10 cellular contexts compared by ENCODE assay signal in genomic region chr11:46649180-46649738, GRCh38. TPM values are rescaled to one million over a fixed set of nuclear protein-coding genes. Genes with fewer than 3 reads are reported as not detected.
DNase-seq lines count a peak whose midpoint lies in the region; ATAC-seq and TF ChIP-seq lines count a peak whose summit lies in the region.
"Had no signal": no experiment of that assay in that cellular context is flagged by ENCODE, and none has a peak within 500 bp of the region (broad histone marks: within the 10 kb centered on the region; RNA-seq: fewer than 3 reads in every experiment).

No MANE protein-coding gene starts in this region.

- TF ChIP-seq RAD21 in SK-N-SH (IDR thresholded peaks at IDR 0.05; ENCODE audit: low read length) = no peak

- WGBS in SK-N-SH (ENCODE audit: low lambda C conversion rate) = 17% methylated on average over 2 of the region's 2 CpGs

- H3K4me1 ChIP-seq in SK-N-SH (ENCODE audit: control insufficient read depth in 1 of 2, insufficient read depth in 2 of 2, low read depth in 1 of 2, low read length in 1 of 2) (peaks cover 3 to 25% of the 10 kb centered on the region in 2 experiments; a peak in 3 of 4 replicates), foreskin keratinocyte (peaks cover 16% of the 10 kb centered on the region)

- peak overlapping the region; percentile 36 for H3K4me3 Mint-ChIP-seq in osteocyte (ENCODE audit: unreplicated experiment)

- POLR2A ChIA-PET in BJ (lab: Charles Lee) (no interaction called here), SK-N-SH (lab: Yijun Ruan, JAX) (interaction anchor here (1.3 kb wide), 1 partner anchor 29 kb away, joined by 4 read pairs; no protein-coding TSS in a partner anchor)

- H3K4me2 ChIP-seq in SK-N-SH = peak overlapping the region; percentile 65

- H3K36me3 Mint-ChIP-seq in osteocyte (ENCODE audit: unreplicated experiment) = peaks cover 22% of the 10 kb centered on the region

- TF ChIP-seq EP300 in SK-N-SH (IDR thresholded peaks at IDR 0.05; ENCODE audit: borderline replicate concordance in 1 of 2, low read depth in 1 of 2, low read length in 1 of 2) = peak; percentile 44 to 68; a peak in 3 of 4 replicates

- H3K4me1 Mint-ChIP-seq in osteocyte (ENCODE audit: unreplicated experiment) = peaks cover 23% of the 10 kb centered on the region

- peak overlapping the region; percentile 68 for H3K9ac ChIP-seq in SK-N-SH

- H3F3A ChIP-seq in SK-N-SH (replicated peaks; ENCODE audit: insufficient read depth) = peaks cover 30% of the 10 kb centered on the region

- no peaks in the 10 kb centered on the region for H3K9me2 ChIP-seq in SK-N-SH

- ATAC-seq in foreskin keratinocyte (peak; percentile 62), HG03039 (IDR thresholded peaks at IDR 0.05; ENCODE audit: unreplicated experiment) (no peak), HG03354 (IDR thresholded peaks at IDR 0.05; ENCODE audit: poor library complexity, severe bottlenecking, unreplicated experiment) (no peak)

- H3K27ac ChIP-seq in SK-N-SH (ENCODE audit: low read depth in 2 of 2, low read length in 1 of 2) = peak overlapping the region; percentile 87 to 97
- peak overlapping the region; percentile 29 for H3K27ac ChIP-seq in foreskin keratinocyte

- no peaks in the 10 kb centered on the region; the same call in 1 of the 2 replicates for H3K36me3 ChIP-seq in BJ (ENCODE audit: control insufficient read depth, insufficient read depth, low read length)
- peaks cover 26 to 44% of the 10 kb centered on the region in 2 experiments for H3K36me3 ChIP-seq in SK-N-SH (replicated peaks in 1 of 2; ENCODE audit: control insufficient read depth in 1 of 2, insufficient read depth in 2 of 2, low read length in 1 of 2)

- H3K4me3 ChIP-seq in BJ (ENCODE audit: low read depth, low read length) (0 out of 2 replicates have a peak overlapping the region, but pooled peaks have one; percentile 2), SK-N-SH (ENCODE audit: low read depth in 2 of 2, low read length in 1 of 2) (0 out of 4 replicates have a peak overlapping the region, but pooled peaks of 1 of the 2 experiments have one; percentile 0)

- H3K9me3 ChIP-seq in SK-N-SH = no peaks in the 10 kb centered on the region

- no peaks in the 10 kb centered on the region for H4K20me1 ChIP-seq in SK-N-SH (ENCODE audit: insufficient read depth)

- no peak for TF ChIP-seq CTCF in BJ (IDR thresholded peaks at IDR 0.05; ENCODE audit: insufficient read depth, low read depth, low read length)
- TF ChIP-seq CTCF in SK-N-SH (IDR thresholded peaks at IDR 0.05) = no peak
- no peak for TF ChIP-seq CTCF in foreskin keratinocyte (conservative IDR thresholded peaks at IDR 0.05)
- TF ChIP-seq CTCF in osteocyte (IDR thresholded peaks at IDR 0.05) = no peak

- H3K27ac Mint-ChIP-seq in osteocyte (ENCODE audit: unreplicated experiment) = peak overlapping the region; percentile 95

- H3K79me2 ChIP-seq in SK-N-SH (ENCODE audit: insufficient read depth) = no peaks in the 10 kb centered on the region

- no peaks in the 10 kb centered on the region for H3K27me3 ChIP-seq in BJ (ENCODE audit: control insufficient read depth, insufficient read depth, low read length)
- no peaks in the 10 kb centered on the region for H3K27me3 ChIP-seq in SK-N-SH (ENCODE audit: insufficient read depth)
- H3K27me3 ChIP-seq in foreskin keratinocyte = no peaks in the 10 kb centered on the region

- H2AFZ ChIP-seq in SK-N-SH (ENCODE audit: low read depth) = 0 out of 2 replicates have a peak overlapping the region, but pooled peaks have one; percentile 26

- H3K27me3 Mint-ChIP-seq in osteocyte (ENCODE audit: unreplicated experiment) = no peaks in the 10 kb centered on the region

- CTCF ChIA-PET in BJ (lab: Yijun Ruan, JAX) = interaction anchor here (1.0 to 1.5 kb wide), 4 partner anchors 12 to 120 kb away, joined by 3 to 5 read pairs (median 4); partner anchors contain the start of gene ATG13
- CTCF ChIA-PET in SK-N-SH (lab: Yijun Ruan, JAX) = interaction anchor here (0.7 to 0.8 kb wide), 2 partner anchors 43 to 120 kb away, joined by 3 read pairs; no protein-coding TSS in a partner anchor

- no peaks in the 10 kb centered on the region for H3K9me3 Mint-ChIP-seq in osteocyte (ENCODE audit: unreplicated experiment)

- DNase-seq in BJ (ENCODE audit: low read depth) (peak; percentile 88), SK-N-SH (peak; percentile 49), foreskin keratinocyte (peak; percentile 54 to 83), osteocyte (ENCODE audit: extremely low spot score, unreplicated experiment) (no peak), NCI-H446 (lab: John Stamatoyannopoulos, UW) (no peak), UCSD-AML1 (lab: John Stamatoyannopoulos, UW; ENCODE audit: unreplicated experiment) (no peak)
- DNase-seq: cerebellar nuclear complex, NCI-H2227 treated with DMSO at 0.1 percent for 48 hours had no signal

TF ChIP-seq in SK-N-SH, 30 proteins besides CTCF, POLR2A, EP300 and RAD21 (continues in another document):
- TF ChIP-seq SIN3A (IDR thresholded peaks at IDR 0.05; ENCODE audit: borderline replicate concordance, low read depth, low read length) (0 out of 2 replicates have a peak, but pooled peaks have one; percentile 24), MEF2A (IDR thresholded peaks at IDR 0.05; ENCODE audit: borderline replicate concordance, low read depth) (no peak), RXRA (IDR thresholded peaks at IDR 0.05; ENCODE audit: borderline replicate concordance, low read depth) (peak; percentile 69; the same call in 1 of the 2 replicates), TAF1 (IDR thresholded peaks at IDR 0.05; ENCODE audit: borderline replicate concordance, low read depth, low read length) (peak; percentile 42; the same call in 1 of the 2 replicates), MXI1 (IDR thresholded peaks at IDR 0.05; ENCODE audit: low read depth, low read length) (0 out of 2 replicates have a peak, but pooled peaks have one; percentile 15), JUND (IDR thresholded peaks at IDR 0.05) (peak; percentile 79), RFX5 (IDR thresholded peaks at IDR 0.05; ENCODE audit: low read length) (no peak), FOXM1 (IDR thresholded peaks at IDR 0.05; ENCODE audit: low read depth) (0 out of 2 replicates have a peak, but pooled peaks have one; percentile 32), MAX (IDR thresholded peaks at IDR 0.05; ENCODE audit: low read depth) (peak; percentile 20; the same call in 1 of the 2 replicates), USF1 (IDR thresholded peaks at IDR 0.05; ENCODE audit: borderline replicate concordance, low read depth) (0 out of 2 replicates have a peak, but pooled peaks have one; percentile 13), TCF12 (IDR thresholded peaks at IDR 0.05) (peak; percentile 77), FOXJ3 (CRISPR knock-in tag; IDR thresholded peaks at IDR 0.05) (no peak), YY1 (IDR thresholded peaks at IDR 0.05; ENCODE audit: low read depth) (no peak), GABPA (IDR thresholded peaks at IDR 0.05; ENCODE audit: low read depth) (no peak), EZH2phosphoT487 (IDR thresholded peaks at IDR 0.05; ENCODE audit: borderline replicate concordance, low read depth) (no peak), ELF1 (IDR thresholded peaks at IDR 0.05) (no peak)

RNA-seq across cellular contexts. Expression of gene ATG13, which starts 31.9 kb away (rescaled TPM):
- polyA plus RNA-seq in BJ (2011; rRNA removed) (80.0 and 111 TPM in 2 replicates), SK-N-SH (2012; rRNA removed) (39.4 and 52.8 TPM in 2 replicates), foreskin keratinocyte (32.1 and 38.1 TPM in 2 replicates)
- polyA minus RNA-seq in BJ (2011; rRNA and poly(A)+ RNA removed) = 91.2 and 143 TPM in 2 replicates
- polyA plus RNA-seq in SK-N-SH (2012; cell fraction: cytosol; rRNA removed) = 28.1 and 34.1 TPM in 2 replicates
- polyA plus RNA-seq in SK-N-SH (2012; cell fraction: nucleus; rRNA removed) = 65.1 and 87.3 TPM in 2 replicates
- total RNA-seq in foreskin keratinocyte (31.5 and 36.4 TPM in 2 replicates), osteocyte (87.2 and 88.6 TPM in 2 replicates)

RNA-seq across cellular contexts. Expression of gene HARBI1, which starts 32.2 kb away (rescaled TPM):
- polyA plus RNA-seq in BJ (2011; rRNA removed) = 3.6 and 4.5 TPM in 2 replicates
- 2.4 and 3.8 TPM in 2 replicates for polyA minus RNA-seq in BJ (2011; rRNA and poly(A)+ RNA removed)
- 2.4 and 3.3 TPM in 2 replicates for polyA plus RNA-seq in SK-N-SH (2012; rRNA removed)
- polyA plus RNA-seq in SK-N-SH (2012; cell fraction: cytosol; rRNA removed) = 2.7 and 3.3 TPM in 2 replicates
- 1.5 and 2.3 TPM in 2 replicates for polyA plus RNA-seq in SK-N-SH (2012; cell fraction: nucleus; rRNA removed)
- total RNA-seq in foreskin keratinocyte = 4.8 and 5.0 TPM in 2 replicates
- 3.5 TPM in 2 replicates for polyA plus RNA-seq in foreskin keratinocyte
- total RNA-seq in osteocyte = 6.1 and 6.7 TPM in 2 replicates

RNA-seq across cellular contexts. Expression of gene ARHGAP1, which starts 51.2 kb away (rescaled TPM):
- polyA plus RNA-seq in BJ (2011; rRNA removed) (28.9 and 40.9 TPM in 2 replicates), SK-N-SH (2012; rRNA removed) (21.3 and 27.1 TPM in 2 replicates), foreskin keratinocyte (42.3 and 43.4 TPM in 2 replicates)
- 117 and 163 TPM in 2 replicates for polyA minus RNA-seq in BJ (2011; rRNA and poly(A)+ RNA removed)
- polyA plus RNA-seq in SK-N-SH (2012; cell fraction: cytosol; rRNA removed) = 15.1 and 19.6 TPM in 2 replicates
- 40.7 and 43.0 TPM in 2 replicates for polyA plus RNA-seq in SK-N-SH (2012; cell fraction: nucleus; rRNA removed)
- total RNA-seq in foreskin keratinocyte (53.5 and 55.5 TPM in 2 replicates), osteocyte (97.2 and 98.1 TPM in 2 replicates)

RNA-seq across cellular contexts. Expression of gene ZNF408, which starts 51.6 kb away (rescaled TPM):
- polyA plus RNA-seq in BJ (2011; rRNA removed) (3.0 and 6.9 TPM in 2 replicates), SK-N-SH (2012; rRNA removed) (5.9 and 7.1 TPM in 2 replicates), foreskin keratinocyte (9.5 and 10.9 TPM in 2 replicates)
- 9.0 and 11.2 TPM in 2 replicates for polyA minus RNA-seq in BJ (2011; rRNA and poly(A)+ RNA removed)
- 3.7 and 5.4 TPM in 2 replicates for polyA plus RNA-seq in SK-N-SH (2012; cell fraction: cytosol; rRNA removed)
- polyA plus RNA-seq in SK-N-SH (2012; cell fraction: nucleus; rRNA removed) = 19.3 and 23.1 TPM in 2 replicates
- total RNA-seq in foreskin keratinocyte (9.5 and 10.0 TPM in 2 replicates), osteocyte (11.2 and 14.5 TPM in 2 replicates)

RNA-seq across cellular contexts. Expression of gene AMBRA1, which starts 55.4 kb away (rescaled TPM):
- polyA plus RNA-seq in BJ (2011; rRNA removed) (9.9 and 12.8 TPM in 2 replicates), SK-N-SH (2012; rRNA removed) (10.0 and 10.4 TPM in 2 replicates), foreskin keratinocyte (7.6 and 8.1 TPM in 2 replicates)
- 25.2 and 35.3 TPM in 2 replicates for polyA minus RNA-seq in BJ (2011; rRNA and poly(A)+ RNA removed)
- polyA plus RNA-seq in SK-N-SH (2012; cell fraction: cytosol; rRNA removed) = 5.6 and 6.9 TPM in 2 replicates
- polyA plus RNA-seq in SK-N-SH (2012; cell fraction: nucleus; rRNA removed) = 9.9 and 11.9 TPM in 2 replicates
- total RNA-seq in foreskin keratinocyte (17.8 and 18.4 TPM in 2 replicates), osteocyte (32.1 and 37.7 TPM in 2 replicates)

Comparison
In these comparisons a context has a peak if more than half of its experiments do, and no peak if none do; other contexts are left out.
1. DNase-seq: peak in BJ (single experiment), SK-N-SH (single experiment) and foreskin keratinocyte (2 of 2); none in osteocyte (single experiment), NCI-H446 (0 of 2) and UCSD-AML1 (single experiment).